Comparison of ENCODE assay signal across 2 cellular contexts in the genomic region with DNA sequence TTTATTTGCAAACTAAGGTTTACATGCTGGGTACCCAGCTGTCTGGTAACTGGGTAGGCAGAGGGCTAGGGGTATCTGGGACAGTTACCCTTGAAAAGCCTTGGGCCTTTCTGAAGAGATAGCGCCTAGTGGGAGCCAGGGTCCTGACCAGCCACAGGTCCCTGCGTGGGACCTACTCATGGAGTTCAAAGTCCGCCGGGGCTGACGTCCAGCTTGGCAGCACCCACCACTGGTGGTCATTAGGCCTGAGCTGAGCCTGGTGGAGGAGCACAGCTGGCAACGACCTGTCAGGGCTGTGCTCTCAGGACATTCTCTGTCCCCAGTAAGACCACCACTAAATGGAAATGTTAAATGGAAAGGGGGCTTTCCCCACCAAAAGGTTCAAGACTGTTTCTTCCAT.
TF ChIP-seq lines count a peak whose summit lies in the region.

No MANE protein-coding gene starts in this region.

TF ChIP-seq in GM12878, 131 proteins besides CTCF, POLR2A, EP300 and RAD21:
- TF ChIP-seq GABPA (IDR thresholded peaks at IDR 0.05; ENCODE audit: low read depth) (no peak), SREBF1 (IDR thresholded peaks at IDR 0.05; ENCODE audit: low read length) (no peak), ZBED1 (IDR thresholded peaks at IDR 0.05; ENCODE audit: borderline replicate concordance) (no peak), ZZZ3 (IDR thresholded peaks at IDR 0.05; ENCODE audit: control insufficient read depth, insufficient read length, low read depth) (no peak), ZNF622 (IDR thresholded peaks at IDR 0.05) (no peak)

TF ChIP-seq in HepG2, 621 proteins besides CTCF, POLR2A, EP300 and RAD21:
- TF ChIP-seq, protein P1, sequence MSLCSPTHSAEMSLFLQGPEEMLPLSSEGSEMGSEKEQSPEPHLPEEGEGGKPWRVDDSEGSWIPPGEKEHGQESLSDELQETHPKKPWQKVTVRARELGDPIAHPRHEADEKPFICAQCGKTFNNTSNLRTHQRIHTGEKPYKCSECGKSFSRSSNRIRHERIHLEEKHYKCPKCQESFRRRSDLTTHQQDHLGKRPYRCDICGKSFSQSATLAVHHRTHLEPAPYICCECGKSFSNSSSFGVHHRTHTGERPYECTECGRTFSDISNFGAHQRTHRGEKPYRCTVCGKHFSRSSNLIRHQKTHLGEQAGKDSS (CRISPR knock-in tag; IDR thresholded peaks at IDR 0.05; ENCODE audit: borderline replicate concordance, low read depth), result no peak
- no peak for TF ChIP-seq HOXA9 (CRISPR knock-in tag; IDR thresholded peaks at IDR 0.05; ENCODE audit: borderline replicate concordance)
- no peak for TF ChIP-seq TBX2 (CRISPR knock-in tag; IDR thresholded peaks at IDR 0.05; ENCODE audit: borderline replicate concordance)
- no peak for TF ChIP-seq MAFG (CRISPR knock-in tag; IDR thresholded peaks at IDR 0.05)
- TF ChIP-seq ETV6 (CRISPR knock-in tag; conservative IDR thresholded peaks at IDR 0.05), result no peak
- TF ChIP-seq, protein P2, sequence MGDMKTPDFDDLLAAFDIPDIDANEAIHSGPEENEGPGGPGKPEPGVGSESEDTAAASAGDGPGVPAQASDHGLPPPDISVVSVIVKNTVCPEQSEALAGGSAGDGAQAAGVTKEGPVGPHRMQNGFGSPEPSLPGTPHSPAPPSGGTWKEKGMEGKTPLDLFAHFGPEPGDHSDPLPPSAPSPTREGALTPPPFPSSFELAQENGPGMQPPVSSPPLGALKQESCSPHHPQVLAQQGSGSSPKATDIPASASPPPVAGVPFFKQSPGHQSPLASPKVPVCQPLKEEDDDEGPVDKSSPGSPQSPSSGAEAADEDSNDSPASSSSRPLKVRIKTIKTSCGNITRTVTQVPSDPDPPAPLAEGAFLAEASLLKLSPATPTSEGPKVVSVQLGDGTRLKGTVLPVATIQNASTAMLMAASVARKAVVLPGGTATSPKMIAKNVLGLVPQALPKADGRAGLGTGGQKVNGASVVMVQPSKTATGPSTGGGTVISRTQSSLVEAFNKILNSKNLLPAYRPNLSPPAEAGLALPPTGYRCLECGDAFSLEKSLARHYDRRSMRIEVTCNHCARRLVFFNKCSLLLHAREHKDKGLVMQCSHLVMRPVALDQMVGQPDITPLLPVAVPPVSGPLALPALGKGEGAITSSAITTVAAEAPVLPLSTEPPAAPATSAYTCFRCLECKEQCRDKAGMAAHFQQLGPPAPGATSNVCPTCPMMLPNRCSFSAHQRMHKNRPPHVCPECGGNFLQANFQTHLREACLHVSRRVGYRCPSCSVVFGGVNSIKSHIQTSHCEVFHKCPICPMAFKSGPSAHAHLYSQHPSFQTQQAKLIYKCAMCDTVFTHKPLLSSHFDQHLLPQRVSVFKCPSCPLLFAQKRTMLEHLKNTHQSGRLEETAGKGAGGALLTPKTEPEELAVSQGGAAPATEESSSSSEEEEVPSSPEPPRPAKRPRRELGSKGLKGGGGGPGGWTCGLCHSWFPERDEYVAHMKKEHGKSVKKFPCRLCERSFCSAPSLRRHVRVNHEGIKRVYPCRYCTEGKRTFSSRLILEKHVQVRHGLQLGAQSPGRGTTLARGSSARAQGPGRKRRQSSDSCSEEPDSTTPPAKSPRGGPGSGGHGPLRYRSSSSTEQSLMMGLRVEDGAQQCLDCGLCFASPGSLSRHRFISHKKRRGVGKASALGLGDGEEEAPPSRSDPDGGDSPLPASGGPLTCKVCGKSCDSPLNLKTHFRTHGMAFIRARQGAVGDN (CRISPR knock-in tag; IDR thresholded peaks at IDR 0.05), result peak; percentile 32; the same call in 1 of the 2 replicates
- 0 out of 2 replicates have a peak, but pooled peaks have one; percentile 21 for TF ChIP-seq HNRNPL (IDR thresholded peaks at IDR 0.05; ENCODE audit: low read depth, low read length)
- TF ChIP-seq ZNF878 (CRISPR knock-in tag; IDR thresholded peaks at IDR 0.05), result no peak
- TF ChIP-seq RBM22 (optimal IDR thresholded peaks at IDR 0.05; ENCODE audit: low read length), result peak; percentile 12
- TF ChIP-seq HNF4A (CRISPR knock-in tag; IDR thresholded peaks at IDR 0.05), result peak; percentile 61
- TF ChIP-seq, protein P3, sequence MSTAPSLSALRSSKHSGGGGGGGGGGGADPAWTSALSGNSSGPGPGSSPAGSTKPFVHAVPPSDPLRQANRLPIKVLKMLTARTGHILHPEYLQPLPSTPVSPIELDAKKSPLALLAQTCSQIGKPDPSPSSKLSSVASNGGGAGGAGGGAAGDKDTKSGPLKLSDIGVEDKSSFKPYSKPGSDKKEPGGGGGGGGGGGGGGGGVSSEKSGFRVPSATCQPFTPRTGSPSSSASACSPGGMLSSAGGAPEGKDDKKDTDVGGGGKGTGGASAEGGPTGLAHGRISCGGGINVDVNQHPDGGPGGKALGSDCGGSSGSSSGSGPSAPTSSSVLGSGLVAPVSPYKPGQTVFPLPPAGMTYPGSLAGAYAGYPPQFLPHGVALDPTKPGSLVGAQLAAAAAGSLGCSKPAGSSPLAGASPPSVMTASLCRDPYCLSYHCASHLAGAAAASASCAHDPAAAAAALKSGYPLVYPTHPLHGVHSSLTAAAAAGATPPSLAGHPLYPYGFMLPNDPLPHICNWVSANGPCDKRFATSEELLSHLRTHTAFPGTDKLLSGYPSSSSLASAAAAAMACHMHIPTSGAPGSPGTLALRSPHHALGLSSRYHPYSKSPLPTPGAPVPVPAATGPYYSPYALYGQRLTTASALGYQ (CRISPR knock-in tag; IDR thresholded peaks at IDR 0.05), result no peak
- no peak for TF ChIP-seq CBX1 (IDR thresholded peaks at IDR 0.05; ENCODE audit: low read depth)
- no peak for TF ChIP-seq ZNF780A (CRISPR knock-in tag; IDR thresholded peaks at IDR 0.05)
- TF ChIP-seq ASH2L (IDR thresholded peaks at IDR 0.05; ENCODE audit: insufficient read length, low read depth, low read length), result no peak
- TF ChIP-seq, protein P4, sequence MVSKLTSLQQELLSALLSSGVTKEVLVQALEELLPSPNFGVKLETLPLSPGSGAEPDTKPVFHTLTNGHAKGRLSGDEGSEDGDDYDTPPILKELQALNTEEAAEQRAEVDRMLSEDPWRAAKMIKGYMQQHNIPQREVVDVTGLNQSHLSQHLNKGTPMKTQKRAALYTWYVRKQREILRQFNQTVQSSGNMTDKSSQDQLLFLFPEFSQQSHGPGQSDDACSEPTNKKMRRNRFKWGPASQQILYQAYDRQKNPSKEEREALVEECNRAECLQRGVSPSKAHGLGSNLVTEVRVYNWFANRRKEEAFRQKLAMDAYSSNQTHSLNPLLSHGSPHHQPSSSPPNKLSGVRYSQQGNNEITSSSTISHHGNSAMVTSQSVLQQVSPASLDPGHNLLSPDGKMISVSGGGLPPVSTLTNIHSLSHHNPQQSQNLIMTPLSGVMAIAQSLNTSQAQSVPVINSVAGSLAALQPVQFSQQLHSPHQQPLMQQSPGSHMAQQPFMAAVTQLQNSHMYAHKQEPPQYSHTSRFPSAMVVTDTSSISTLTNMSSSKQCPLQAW (CRISPR knock-in tag; IDR thresholded peaks at IDR 0.05), result no peak
